In genomic region chr1:248824701-248825100, GRCh38 we compare ENCODE assay signal across 8 cellular contexts. TPM values are rescaled to one million over a fixed set of nuclear protein-coding genes. Genes with fewer than 3 reads are reported as not detected.
DNase-seq lines count a peak whose midpoint lies in the region; ATAC-seq and TF ChIP-seq lines count a peak whose summit lies in the region.

No MANE protein-coding gene starts in this region.

- DNase-seq in activated T-helper 1 cell treated with anti-CD3 and anti-CD28 coated beads, Interleukin-12 subunit alpha, Interleukin-12 subunit beta, Interleukin-2, Interleukin-4 antibody, amounts not matched to agents 30 ng/mL and 10 ng/mL and 1 ng/mL, durations not matched to agents 14 hours and 24 hours and 36 hours (ENCODE audit: low spot score) = no peak
- DNase-seq in islet precursor cell (peak; percentile 25), cerebellar nuclear complex (lab: John Stamatoyannopoulos, UW) (no peak), erythroblast (lab: John Stamatoyannopoulos, UW) (no peak)
- no peak for DNase-seq in stimulated activated effector memory CD8-positive, alpha-beta T cell treated with anti-CD3 and anti-CD28 coated beads, Interleukin-12 subunit alpha, Interleukin-12 subunit beta, amount 100 ng/mL, for 72 hours (ENCODE audit: low spot score in 2 of 2)
- no peak for DNase-seq in activated CD4-positive, CD25-positive, alpha-beta regulatory T cell (lab: John Stamatoyannopoulos, UW)
- DNase-seq in activated CD8-positive, alpha-beta memory T cell treated with anti-CD3 and anti-CD28 coated beads, Interleukin-2, amount 50 U/mL, for 48 hours = no peak

- H3K27me3 ChIP-seq in HUES6 (ENCODE audit: control insufficient read depth, insufficient read depth, low read length) = no peaks in the 10 kb centered on the region

- H3K4me1 Mint-ChIP-seq in activated T-helper 1 cell treated with anti-CD3 and anti-CD28 coated beads, Interleukin-12 subunit alpha, Interleukin-12 subunit beta, Interleukin-2, Interleukin-4 antibody, amounts not matched to agents 30 ng/mL and 10 ng/mL and 1 ng/mL, durations not matched to agents 14 hours and 24 hours and 36 hours (ENCODE audit: low read depth) = peaks cover 56% of the 10 kb centered on the region
- H3K4me1 Mint-ChIP-seq in stimulated activated effector memory CD8-positive, alpha-beta T cell treated with anti-CD3 and anti-CD28 coated beads, Interleukin-12 subunit alpha, Interleukin-12 subunit beta, amount 100 ng/mL, for 72 hours = peaks cover 78% of the 10 kb centered on the region

- H3K4me3 Mint-ChIP-seq in activated T-helper 1 cell treated with anti-CD3 and anti-CD28 coated beads, Interleukin-12 subunit alpha, Interleukin-12 subunit beta, Interleukin-2, Interleukin-4 antibody, amounts not matched to agents 30 ng/mL and 10 ng/mL and 1 ng/mL, durations not matched to agents 14 hours and 24 hours and 36 hours = peak overlapping the region; percentile 91
- peak overlapping the region; percentile 81 for H3K4me3 Mint-ChIP-seq in stimulated activated effector memory CD8-positive, alpha-beta T cell treated with anti-CD3 and anti-CD28 coated beads, Interleukin-12 subunit alpha, Interleukin-12 subunit beta, amount 100 ng/mL, for 72 hours

- H3K4me1 ChIP-seq in HUES6 (ENCODE audit: control insufficient read depth, insufficient read depth, low read length) = peaks cover 24% of the 10 kb centered on the region

- intact Hi-C loops in activated T-helper 1 cell treated with anti-CD3 and anti-CD28 coated beads, Interleukin-12 subunit alpha, Interleukin-12 subunit beta, Interleukin-2, Interleukin-4 antibody, amounts not matched to agents 30 ng/mL and 10 ng/mL and 1 ng/mL, durations not matched to agents 14 hours and 24 hours and 36 hours (cut with micrococcal nuclease) = no loop called here

- H3K36me3 ChIP-seq in HUES6 (ENCODE audit: control insufficient read depth, insufficient read depth, low read length) = peaks cover 44% of the 10 kb centered on the region

- no peak for ATAC-seq in stimulated activated effector memory CD8-positive, alpha-beta T cell treated with anti-CD3 and anti-CD28 coated beads, Interleukin-12 subunit alpha, Interleukin-12 subunit beta, amount 100 ng/mL, for 72 hours

- TF ChIP-seq POLR2A in erythroblast (IDR thresholded peaks at IDR 0.05; ENCODE audit: low read length) = no peak

- H3K4me3 ChIP-seq in HUES6 (ENCODE audit: low read depth, low read length) = peak overlapping the region; percentile 95

- no peak overlapping the region for H3K27ac ChIP-seq in HUES6 (ENCODE audit: low read depth, low read length)

- no peaks in the 10 kb centered on the region for H3K9me3 Mint-ChIP-seq in activated T-helper 1 cell treated with anti-CD3 and anti-CD28 coated beads, Interleukin-12 subunit alpha, Interleukin-12 subunit beta, Interleukin-2, Interleukin-4 antibody, amounts not matched to agents 30 ng/mL and 10 ng/mL and 1 ng/mL, durations not matched to agents 14 hours and 24 hours and 36 hours
- no peaks in the 10 kb centered on the region for H3K9me3 Mint-ChIP-seq in stimulated activated effector memory CD8-positive, alpha-beta T cell treated with anti-CD3 and anti-CD28 coated beads, Interleukin-12 subunit alpha, Interleukin-12 subunit beta, amount 100 ng/mL, for 72 hours

- H3K9ac ChIP-seq in HUES6 (ENCODE audit: low read length) = peak overlapping the region; percentile 96

- peak overlapping the region; percentile 100 for H3K27ac Mint-ChIP-seq in activated T-helper 1 cell treated with anti-CD3 and anti-CD28 coated beads, Interleukin-12 subunit alpha, Interleukin-12 subunit beta, Interleukin-2, Interleukin-4 antibody, amounts not matched to agents 30 ng/mL and 10 ng/mL and 1 ng/mL, durations not matched to agents 14 hours and 24 hours and 36 hours
- peak overlapping the region; percentile 98 for H3K27ac Mint-ChIP-seq in stimulated activated effector memory CD8-positive, alpha-beta T cell treated with anti-CD3 and anti-CD28 coated beads, Interleukin-12 subunit alpha, Interleukin-12 subunit beta, amount 100 ng/mL, for 72 hours

- H3K36me3 Mint-ChIP-seq in activated T-helper 1 cell treated with anti-CD3 and anti-CD28 coated beads, Interleukin-12 subunit alpha, Interleukin-12 subunit beta, Interleukin-2, Interleukin-4 antibody, amounts not matched to agents 30 ng/mL and 10 ng/mL and 1 ng/mL, durations not matched to agents 14 hours and 24 hours and 36 hours (ENCODE audit: low read depth) = peaks cover 32% of the 10 kb centered on the region
- H3K36me3 Mint-ChIP-seq in stimulated activated effector memory CD8-positive, alpha-beta T cell treated with anti-CD3 and anti-CD28 coated beads, Interleukin-12 subunit alpha, Interleukin-12 subunit beta, amount 100 ng/mL, for 72 hours = peaks cover 40% of the 10 kb centered on the region

- no peaks in the 10 kb centered on the region for H3K9me3 ChIP-seq in HUES6 (ENCODE audit: control insufficient read depth, insufficient read depth, low read depth, low read length)

- no peaks in the 10 kb centered on the region for H3K27me3 Mint-ChIP-seq in activated T-helper 1 cell treated with anti-CD3 and anti-CD28 coated beads, Interleukin-12 subunit alpha, Interleukin-12 subunit beta, Interleukin-2, Interleukin-4 antibody, amounts not matched to agents 30 ng/mL and 10 ng/mL and 1 ng/mL, durations not matched to agents 14 hours and 24 hours and 36 hours (ENCODE audit: insufficient read depth)

RNA-seq across cellular contexts. Expression of gene SH3BP5L, which starts 1.0 kb away (rescaled TPM):
- 29.0 and 30.9 TPM in 2 replicates for total RNA-seq in activated T-helper 1 cell treated with anti-CD3 and anti-CD28 coated beads, Interleukin-12 subunit alpha, Interleukin-12 subunit beta, Interleukin-2, Interleukin-4 antibody, amounts not matched to agents 30 ng/mL and 10 ng/mL and 1 ng/mL, durations not matched to agents 14 hours and 24 hours and 36 hours

RNA-seq across cellular contexts. Expression of gene ZNF672, which starts 13.3 kb away (rescaled TPM):
- total RNA-seq in activated T-helper 1 cell treated with anti-CD3 and anti-CD28 coated beads, Interleukin-12 subunit alpha, Interleukin-12 subunit beta, Interleukin-2, Interleukin-4 antibody, amounts not matched to agents 30 ng/mL and 10 ng/mL and 1 ng/mL, durations not matched to agents 14 hours and 24 hours and 36 hours = 42.3 and 45.2 TPM in 2 replicates

RNA-seq across cellular contexts. Expression of gene ZNF692, which starts 34.2 kb away (rescaled TPM):
- total RNA-seq in activated T-helper 1 cell treated with anti-CD3 and anti-CD28 coated beads, Interleukin-12 subunit alpha, Interleukin-12 subunit beta, Interleukin-2, Interleukin-4 antibody, amounts not matched to agents 30 ng/mL and 10 ng/mL and 1 ng/mL, durations not matched to agents 14 hours and 24 hours and 36 hours = 89.6 and 91.0 TPM in 2 replicates
